20 cellular contexts compared by ENCODE assay signal in genomic region chr9:125609744-125610143, GRCh38.
A peak's percentile ranks its signal among the peaks of the same experiment; 100 is the strongest.
DNase-seq lines count a peak whose midpoint lies in the region; ATAC-seq lines count a peak whose summit lies in the region.
"Had no signal": no experiment of that assay in that cellular context is flagged by ENCODE, and none has a peak within 500 bp of the region (broad histone marks: within the 10 kb centered on the region; RNA-seq: fewer than 3 reads in every experiment).

No MANE protein-coding gene starts in this region.

- H3K27me3 Mint-ChIP-seq in activated T-cell treated with anti-CD3 and anti-CD28 coated beads, Interleukin-2, amount 50 U/mL, for 4 hours (ENCODE audit: low read depth): no peaks in the 10 kb centered on the region
- no peaks in the 10 kb centered on the region for H3K27me3 Mint-ChIP-seq in activated T-helper 1 cell treated with anti-CD3 and anti-CD28 coated beads, Interleukin-12 subunit alpha, Interleukin-12 subunit beta, Interleukin-2, Interleukin-4 antibody, amounts not matched to agents 30 ng/mL and 10 ng/mL and 1 ng/mL, durations not matched to agents 14 hours and 24 hours and 36 hours (ENCODE audit: insufficient read depth)
- H3K27me3 Mint-ChIP-seq in activated naive CD8-positive, alpha-beta T cell treated with anti-CD3 and anti-CD28 coated beads for 36 hours: no peaks in the 10 kb centered on the region
- H3K27me3 Mint-ChIP-seq: CD8-positive, alpha-beta memory T cell had no signal

- H3K9me3 Mint-ChIP-seq in activated T-cell treated with anti-CD3 and anti-CD28 coated beads, Interleukin-2, amount 50 U/mL, for 4 hours: no peaks in the 10 kb centered on the region
- H3K9me3 Mint-ChIP-seq in activated T-helper 1 cell treated with anti-CD3 and anti-CD28 coated beads, Interleukin-12 subunit alpha, Interleukin-12 subunit beta, Interleukin-2, Interleukin-4 antibody, amounts not matched to agents 30 ng/mL and 10 ng/mL and 1 ng/mL, durations not matched to agents 14 hours and 24 hours and 36 hours: no peaks in the 10 kb centered on the region
- peaks cover 3% of the 10 kb centered on the region for H3K9me3 Mint-ChIP-seq in activated naive CD8-positive, alpha-beta T cell treated with anti-CD3 and anti-CD28 coated beads for 36 hours
- H3K9me3 Mint-ChIP-seq: CD8-positive, alpha-beta memory T cell had no signal

- H3K4me1 Mint-ChIP-seq in activated T-cell treated with anti-CD3 and anti-CD28 coated beads, Interleukin-2, amount 50 U/mL, for 4 hours (ENCODE audit: low read depth): peaks cover 29% of the 10 kb centered on the region
- peaks cover 31% of the 10 kb centered on the region for H3K4me1 Mint-ChIP-seq in activated T-helper 1 cell treated with anti-CD3 and anti-CD28 coated beads, Interleukin-12 subunit alpha, Interleukin-12 subunit beta, Interleukin-2, Interleukin-4 antibody, amounts not matched to agents 30 ng/mL and 10 ng/mL and 1 ng/mL, durations not matched to agents 14 hours and 24 hours and 36 hours (ENCODE audit: low read depth)
- H3K4me1 Mint-ChIP-seq in activated naive CD8-positive, alpha-beta T cell treated with anti-CD3 and anti-CD28 coated beads for 36 hours: peaks cover 42% of the 10 kb centered on the region

- no peak overlapping the region for H3K4me3 Mint-ChIP-seq in activated T-cell treated with anti-CD3 and anti-CD28 coated beads, Interleukin-2, amount 50 U/mL, for 4 hours
- no peak overlapping the region for H3K4me3 Mint-ChIP-seq in activated T-helper 1 cell treated with anti-CD3 and anti-CD28 coated beads, Interleukin-12 subunit alpha, Interleukin-12 subunit beta, Interleukin-2, Interleukin-4 antibody, amounts not matched to agents 30 ng/mL and 10 ng/mL and 1 ng/mL, durations not matched to agents 14 hours and 24 hours and 36 hours
- no peak overlapping the region for H3K4me3 Mint-ChIP-seq in activated naive CD8-positive, alpha-beta T cell treated with anti-CD3 and anti-CD28 coated beads for 36 hours
- H3K4me3 Mint-ChIP-seq: CD8-positive, alpha-beta memory T cell had no signal

- intact Hi-C loops in activated T-helper 1 cell treated with anti-CD3 and anti-CD28 coated beads, Interleukin-12 subunit alpha, Interleukin-12 subunit beta, Interleukin-2, Interleukin-4 antibody, amounts not matched to agents 30 ng/mL and 10 ng/mL and 1 ng/mL, durations not matched to agents 14 hours and 24 hours and 36 hours (cut with micrococcal nuclease): no loop called here

- peak overlapping the region; percentile 37 for H3K27ac Mint-ChIP-seq in activated T-helper 1 cell treated with anti-CD3 and anti-CD28 coated beads, Interleukin-12 subunit alpha, Interleukin-12 subunit beta, Interleukin-2, Interleukin-4 antibody, amounts not matched to agents 30 ng/mL and 10 ng/mL and 1 ng/mL, durations not matched to agents 14 hours and 24 hours and 36 hours
- peak overlapping the region; percentile 69 for H3K27ac Mint-ChIP-seq in activated naive CD8-positive, alpha-beta T cell treated with anti-CD3 and anti-CD28 coated beads for 36 hours

- no peak for DNase-seq in activated T-cell treated with anti-CD3 and anti-CD28 coated beads, Interleukin-2, amount 50 U/mL, for 4 hours
- no peak for DNase-seq in activated T-cell treated with anti-CD3 and anti-CD28 coated beads, Interleukin-2, amount 50 U/mL, for 48 hours
- no peak for DNase-seq in activated T-helper 1 cell treated with anti-CD3 and anti-CD28 coated beads, Interleukin-12 subunit alpha, Interleukin-12 subunit beta, Interleukin-2, Interleukin-4 antibody, amounts not matched to agents 30 ng/mL and 10 ng/mL and 1 ng/mL, durations not matched to agents 14 hours and 24 hours and 36 hours (ENCODE audit: low spot score)
- no peak for DNase-seq in activated naive CD8-positive, alpha-beta T cell treated with anti-CD3 and anti-CD28 coated beads for 36 hours
- no peak for DNase-seq in stimulated activated naive CD8-positive, alpha-beta T cell treated with anti-CD3 and anti-CD28 coated beads, Interleukin-15, Interleukin-2, amounts not matched to agents 100 U/mL and 50 U/mL, for 24 hours
- DNase-seq in effector CD4-positive, alpha-beta T cell: no peak
- no peak for DNase-seq in NCI-H2107 treated with DMSO at 0.1 percent for 48 hours (lab: John Stamatoyannopoulos, UW; ENCODE audit: unreplicated experiment)
- DNase-seq: ACHN; C1 segment of cervical spinal cord; CD8-positive, alpha-beta memory T cell; DMS53; EL; HCEC 1CT; NCI-H1436; NCI-H1930; NCI-H2171 treated with DMSO at 0.1 percent for 48 hours; NCI-H446; NCI-H526 treated with DMSO at 0.1 percent for 48 hours; Peyer's patch had no signal

- ATAC-seq in activated T-cell treated with anti-CD3 and anti-CD28 coated beads, Interleukin-2, amount 50 U/mL, for 4 hours: peak; percentile 35 to 58
- peak; percentile 96 for ATAC-seq in stimulated activated naive CD8-positive, alpha-beta T cell treated with anti-CD3 and anti-CD28 coated beads, Interleukin-15, Interleukin-2, amounts not matched to agents 100 U/mL and 50 U/mL, for 24 hours
- ATAC-seq: GM12878 had no signal

- peaks cover 3% of the 10 kb centered on the region for H3K36me3 Mint-ChIP-seq in activated T-cell treated with anti-CD3 and anti-CD28 coated beads, Interleukin-2, amount 50 U/mL, for 4 hours (ENCODE audit: insufficient read depth)
- peaks cover 3% of the 10 kb centered on the region for H3K36me3 Mint-ChIP-seq in activated T-helper 1 cell treated with anti-CD3 and anti-CD28 coated beads, Interleukin-12 subunit alpha, Interleukin-12 subunit beta, Interleukin-2, Interleukin-4 antibody, amounts not matched to agents 30 ng/mL and 10 ng/mL and 1 ng/mL, durations not matched to agents 14 hours and 24 hours and 36 hours (ENCODE audit: low read depth)
- peaks cover 15% of the 10 kb centered on the region for H3K36me3 Mint-ChIP-seq in activated naive CD8-positive, alpha-beta T cell treated with anti-CD3 and anti-CD28 coated beads for 36 hours
